ENCODE assay signal across 13 cellular contexts in the genomic region with DNA sequence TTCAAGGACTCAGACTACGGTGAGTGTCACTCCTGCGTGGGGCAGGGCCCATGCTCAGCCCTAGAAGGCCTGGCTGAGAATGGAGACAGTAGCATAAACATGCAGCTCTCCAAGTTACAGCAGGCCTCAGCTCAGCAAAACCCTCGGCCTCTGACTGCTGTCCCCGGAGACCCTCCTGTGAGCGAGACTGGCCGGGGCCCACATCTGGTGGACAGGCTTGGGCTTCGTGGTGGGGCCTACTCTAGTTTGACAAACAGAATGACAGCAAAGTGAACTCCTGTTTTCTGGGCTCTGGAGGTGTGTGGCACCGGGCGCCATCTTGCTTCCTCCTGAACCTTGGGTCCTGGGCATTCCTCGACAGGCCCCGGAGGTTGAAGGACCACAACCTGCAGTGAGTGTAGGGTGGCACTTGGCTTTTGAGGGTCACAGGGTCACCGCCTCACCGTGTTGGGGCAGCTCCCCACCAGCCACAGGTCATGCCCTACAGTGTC.
DNase-seq lines count a peak whose midpoint lies in the region; ATAC-seq and TF ChIP-seq lines count a peak whose summit lies in the region.
"Had no signal": no experiment of that assay in that cellular context is flagged by ENCODE, and none has a peak within 500 bp of the region (broad histone marks: within the 10 kb centered on the region; RNA-seq: fewer than 3 reads in every experiment).

No MANE protein-coding gene starts in this region.

- H3K79me1 ChIP-seq in mesenchymal stem cell (replicated peaks; ENCODE audit: low read length, poor library complexity, severe bottlenecking), result no peaks in the 10 kb centered on the region

- H3K9me3 ChIP-seq in colonic mucosa (no peaks in the 10 kb centered on the region), mesenchymal stem cell (ENCODE audit: control insufficient read depth, low read length) (no peaks in the 10 kb centered on the region)
- H3K9me3 ChIP-seq: esophagus muscularis mucosa had no signal

- 98% methylated on average over 13 of the region's 13 CpGs for WGBS in mesenchymal stem cell

- no peak overlapping the region for H3K23ac ChIP-seq in mesenchymal stem cell (ENCODE audit: low read length in 2 of 2)

- H3K36me3 ChIP-seq in colonic mucosa (no peaks in the 10 kb centered on the region), mesenchymal stem cell (ENCODE audit: control insufficient read depth in 1 of 2, insufficient read depth in 2 of 2, low read depth in 1 of 2, low read length in 2 of 2) (peaks cover 15 to 69% of the 10 kb centered on the region in 2 experiments)

- no peak overlapping the region for H2AFZ ChIP-seq in mesenchymal stem cell (ENCODE audit: low read depth, low read length)

- no peak overlapping the region for H3K14ac ChIP-seq in mesenchymal stem cell (ENCODE audit: low read length in 2 of 2)

- H3K18ac ChIP-seq in mesenchymal stem cell (ENCODE audit: low read depth in 1 of 2, low read length in 2 of 2), result no peak overlapping the region

- ATAC-seq in Right ventricle myocardium inferior (peak; percentile 12), left ventricle myocardium superior (no peak), HG03460 (IDR thresholded peaks at IDR 0.05; ENCODE audit: unreplicated experiment) (no peak)

- no peak overlapping the region for H4K8ac ChIP-seq in mesenchymal stem cell (ENCODE audit: low read length)

- no peak overlapping the region for H4K91ac ChIP-seq in mesenchymal stem cell (ENCODE audit: low read length)

- no peak overlapping the region for H2BK120ac ChIP-seq in mesenchymal stem cell (ENCODE audit: low read depth, low read length)

- DNase-seq in Right ventricle myocardium inferior (ENCODE audit: missing footprints) (no peak), left ventricle myocardium superior (no peak), colonic mucosa (peak; percentile 12), mesenchymal stem cell (peak; percentile 6), ureter (ENCODE audit: low spot score) (peak; percentile 39), GF-D8 (lab: John Stamatoyannopoulos, UW) (no peak), iPS-NIHi7 (ENCODE audit: extremely low spot score) (no peak)
- DNase-seq: activated CD4-positive, alpha-beta T cell treated with anti-CD3 and anti-CD28 coated beads for 1 hour; NCI-H1436; NCI-H2227 treated with DMSO at 0.1 percent for 48 hours; stimulated activated CD4-positive, alpha-beta T cell treated with anti-CD3 and anti-CD28 coated beads, Interleukin-12 subunit alpha, Interleukin-12 subunit beta, amount 100 ng/mL, for 4 hours had no signal

- H3K4ac ChIP-seq in mesenchymal stem cell (ENCODE audit: low read depth in 1 of 2, low read length in 2 of 2), result no peak overlapping the region

- H2BK15ac ChIP-seq in mesenchymal stem cell (ENCODE audit: low read depth, poor library complexity, severe bottlenecking), result no peak overlapping the region

- TF ChIP-seq CTCF in colonic mucosa (IDR thresholded peaks at IDR 0.05), result no peak

- H3K4me1 ChIP-seq in colonic mucosa (no peaks in the 10 kb centered on the region), mesenchymal stem cell (ENCODE audit: control insufficient read depth, insufficient read depth, low read depth, low read length) (no peaks in the 10 kb centered on the region)
- H3K4me1 ChIP-seq: esophagus muscularis mucosa had no signal

- H3K27ac ChIP-seq in colonic mucosa, result no peak overlapping the region
- no peak overlapping the region for H3K27ac ChIP-seq in mesenchymal stem cell (ENCODE audit: low read length, poor library complexity, severe bottlenecking)
- H3K27ac ChIP-seq: esophagus muscularis mucosa had no signal

- no peak overlapping the region for H2BK5ac ChIP-seq in mesenchymal stem cell (ENCODE audit: low read depth, low read length, poor library complexity, severe bottlenecking)

- H3K9ac ChIP-seq in colonic mucosa (ENCODE audit: low read depth in 2 of 2, low read length in 2 of 2) (no peak overlapping the region), mesenchymal stem cell (ENCODE audit: low read length) (no peak overlapping the region)

- no peak overlapping the region for H2AK5ac ChIP-seq in mesenchymal stem cell (ENCODE audit: low read length, severe bottlenecking)

- no peak overlapping the region for H2BK12ac ChIP-seq in mesenchymal stem cell (ENCODE audit: low read length in 2 of 2)

- intact Hi-C loops in Right ventricle myocardium inferior (cut with DNase I), result no loop called here
- intact Hi-C loops in left ventricle myocardium superior (cut with micrococcal nuclease), result no loop called here
- intact Hi-C loops in colonic mucosa (cut with DNase I), result no loop called here

- H3K27me3 ChIP-seq in colonic mucosa (no peaks in the 10 kb centered on the region), mesenchymal stem cell (ENCODE audit: control insufficient read depth in 1 of 2, insufficient read depth in 1 of 2, low read length in 2 of 2) (no peaks in the 10 kb centered on the region)
- H3K27me3 ChIP-seq: esophagus muscularis mucosa had no signal

- H3K4me2 ChIP-seq in mesenchymal stem cell (ENCODE audit: low read length, poor library complexity, severe bottlenecking), result no peak overlapping the region

- H3K4me3 ChIP-seq in colonic mucosa, result no peak overlapping the region
- no peak overlapping the region for H3K4me3 ChIP-seq in mesenchymal stem cell (ENCODE audit: insufficient read depth in 1 of 2, low read depth in 1 of 2, low read length in 2 of 2)
- H3K4me3 ChIP-seq: esophagus muscularis mucosa had no signal

Comparison
In these comparisons a context has a peak if more than half of its experiments do, and no peak if none do; other contexts are left out.
1. DNase-seq: peak in colonic mucosa (single experiment), mesenchymal stem cell (single experiment) and ureter (single experiment); none in Right ventricle myocardium inferior (single experiment), left ventricle myocardium superior (single experiment), GF-D8 (single experiment) and iPS-NIHi7 (single experiment).